Comparison of ENCODE assay signal across 16 cellular contexts in genomic region chr2:59027320-59027719, GRCh38.
DNase-seq lines count a peak whose midpoint lies in the region; ATAC-seq, FAIRE-seq and TF ChIP-seq lines count a peak whose summit lies in the region.
"Had no signal": no experiment of that assay in that cellular context is flagged by ENCODE, and none has a peak within 500 bp of the region (broad histone marks: within the 10 kb centered on the region; RNA-seq: fewer than 3 reads in every experiment).

No MANE protein-coding gene starts in this region.

- H3K27ac ChIP-seq in GM12878 (ENCODE audit: control insufficient read depth, insufficient read depth), result no peak overlapping the region
- H3K27ac ChIP-seq: BLaER1 treated with 17β-estradiol and CSF1 and Interleukin-3, amounts not matched to agents 10 nM and 100 nM; GM23248 had no signal

- SMC1A ChIA-PET in GM12878 (lab: Charles Lee; ENCODE audit: uncharacterized antibody, unreplicated experiment), result interaction anchor here (0.6 kb wide), 1 partner anchor 1120 kb away, joined by 3 read pairs; no protein-coding TSS in a partner anchor

- H3K27me3 ChIP-seq in GM12878 (replicated peaks in 1 of 2; ENCODE audit: control insufficient read depth in 2 of 2, insufficient read depth in 2 of 2, low read length in 1 of 2), result 0 out of 4 replicates have a peak, but pooled peaks cover 0 to 2% of the 10 kb centered on the region in 2 experiments
- H3K27me3 ChIP-seq: BLaER1 treated with 17β-estradiol and CSF1 and Interleukin-3, amounts not matched to agents 10 nM and 100 nM had no signal

- H4K20me1 ChIP-seq in GM12878 (ENCODE audit: control insufficient read depth, insufficient read depth), result no peaks in the 10 kb centered on the region
- H4K20me1 ChIP-seq: BLaER1 treated with 17β-estradiol and CSF1 and Interleukin-3, amounts not matched to agents 10 nM and 100 nM had no signal

- no peak overlapping the region for H3K9ac ChIP-seq in GM12878 (ENCODE audit: control insufficient read depth, insufficient read depth, low read length)
- H3K9ac ChIP-seq: BLaER1 treated with 17β-estradiol and CSF1 and Interleukin-3, amounts not matched to agents 10 nM and 100 nM; GM23248 had no signal

- H3K4me3 ChIP-seq in GM12878, result no peak overlapping the region
- H3K4me3 ChIP-seq: BLaER1 treated with 17β-estradiol and CSF1 and Interleukin-3, amounts not matched to agents 10 nM and 100 nM; GM23248 had no signal

- no peaks in the 10 kb centered on the region for H3K9me3 ChIP-seq in GM12878 (replicated peaks; ENCODE audit: control insufficient read depth, insufficient read depth, low read length)
- H3K9me3 ChIP-seq: BLaER1 treated with 17β-estradiol and CSF1 and Interleukin-3, amounts not matched to agents 10 nM and 100 nM had no signal

- no peak overlapping the region for H3K4me2 ChIP-seq in GM12878 (ENCODE audit: control insufficient read depth, insufficient read depth)
- H3K4me2 ChIP-seq: BLaER1 treated with 17β-estradiol and CSF1 and Interleukin-3, amounts not matched to agents 10 nM and 100 nM had no signal

- TF ChIP-seq RAD21 in GM12878 (IDR thresholded peaks at IDR 0.05; ENCODE audit: insufficient read depth, low read depth, low read length), result no peak

- ATAC-seq in GM18870 (IDR thresholded peaks at IDR 0.05; ENCODE audit: unreplicated experiment) (peak; percentile 64), HG03175 (IDR thresholded peaks at IDR 0.05; ENCODE audit: unreplicated experiment) (peak; percentile 56), GM12878 (peak; percentile 48), GM18520 (IDR thresholded peaks at IDR 0.05; ENCODE audit: unreplicated experiment) (no peak), HG03520 (IDR thresholded peaks at IDR 0.05; ENCODE audit: unreplicated experiment) (no peak)
- ATAC-seq: CD8-positive, alpha-beta T cell had no signal

- H3K79me2 ChIP-seq in GM12878 (ENCODE audit: control insufficient read depth, insufficient read depth, low read length), result no peaks in the 10 kb centered on the region

- RAD21 ChIA-PET in GM12878 (lab: Charles Lee; ENCODE audit: unreplicated experiment), result interaction anchor here (2.4 kb wide), 1 partner anchor 1522 kb away, joined by 15 read pairs; no protein-coding TSS in a partner anchor

- BruUV-seq in GM12878 (replicated peaks; lab: Mats Ljungman, UMichigan), result no TSS peak

- in situ Hi-C loops in GM12878 (cut with MboI), result loop anchor here (10.0 kb wide), 1 partner anchor 1537 kb away; no protein-coding TSS in a partner anchor

- no peaks in the 10 kb centered on the region for H3K36me3 ChIP-seq in GM12878 (ENCODE audit: control insufficient read depth in 2 of 2, insufficient read depth in 2 of 2, low read length in 1 of 2)
- H3K36me3 ChIP-seq: BLaER1 treated with 17β-estradiol and CSF1 and Interleukin-3, amounts not matched to agents 10 nM and 100 nM had no signal

- no peak for FAIRE-seq in GM12878 (lab: Jason Lieb, UNC)
- FAIRE-seq: GM12891, H54 had no signal

- intact Hi-C loops in GM12878 (cut with micrococcal nuclease; ENCODE audit: unreplicated experiment), result loop anchor here (5.0 to 10.0 kb wide), 3 partner anchors 150 to 1555 kb away; partner anchors contain the start of gene BCL11A

- TF ChIP-seq EP300 in GM12878 (IDR thresholded peaks at IDR 0.05; ENCODE audit: borderline replicate concordance in 1 of 2, control insufficient read depth in 1 of 2, low read depth in 2 of 2, low read length in 2 of 2), result no peak

- no peaks in the 10 kb centered on the region for H3K4me1 ChIP-seq in GM12878 (ENCODE audit: control insufficient read depth, insufficient read depth, low read length)
- H3K4me1 ChIP-seq: BLaER1 treated with 17β-estradiol and CSF1 and Interleukin-3, amounts not matched to agents 10 nM and 100 nM had no signal

- no peak overlapping the region for H2AFZ ChIP-seq in GM12878 (ENCODE audit: control insufficient read depth, low read depth, low read length)
- H2AFZ ChIP-seq: GM23248 had no signal

- DNase-seq in GM12878 (ENCODE audit: low read depth, low spot score) (no peak), DMS79 (lab: John Stamatoyannopoulos, UW) (no peak)
- DNase-seq: Calu3; CD8-positive, alpha-beta T cell; DND-41; EL; GM23248; HCEC 1CT; KG1 had no signal

- CTCF ChIA-PET in GM12878 (lab: Yijun Ruan, JAX), result interaction anchor here (1.6 to 3.1 kb wide), 3 partner anchors 12 to 1523 kb away, joined by 7 to 19 read pairs (median 12); no protein-coding TSS in a partner anchor

- no peak for TF ChIP-seq CTCF in GM12878 (IDR thresholded peaks at IDR 0.05 in 2 of 3, conservative IDR thresholded peaks at IDR 0.05 in 1 of 3; ENCODE audit: control insufficient read depth in 2 of 3, extremely low read depth in 1 of 3, insufficient read depth in 1 of 3, low read depth in 3 of 3, low read length in 3 of 3)

- TF ChIP-seq POLR2A in GM12878 (IDR thresholded peaks at IDR 0.05; ENCODE audit: low read depth, low read length), result no peak

- POLR2A ChIA-PET in GM12878 (lab: Charles Lee), result no interaction called here

- WGBS in GM12878 (ENCODE audit: insufficient coverage, insufficient replicate concordance, low lambda C conversion rate, missing lambda C conversion rate), result 34% methylated on average over 4 of the region's 4 CpGs

TF ChIP-seq in GM12878, 131 proteins besides CTCF, POLR2A, EP300 and RAD21:
- TF ChIP-seq ZBED1 (IDR thresholded peaks at IDR 0.05; ENCODE audit: borderline replicate concordance) (no peak), NR2F1 (conservative IDR thresholded peaks at IDR 0.05) (no peak), PML (IDR thresholded peaks at IDR 0.05; ENCODE audit: low read length) (no peak), IRF5 (IDR thresholded peaks at IDR 0.05; ENCODE audit: borderline replicate concordance) (no peak), MTA3 (IDR thresholded peaks at IDR 0.05; ENCODE audit: borderline replicate concordance, low read length) (no peak), FOS (IDR thresholded peaks at IDR 0.05; ENCODE audit: borderline replicate concordance, extremely low read depth, insufficient read length) (no peak), BCL3 (IDR thresholded peaks at IDR 0.05; ENCODE audit: borderline replicate concordance, insufficient read depth, low read depth, low read length, poor library complexity, severe bottlenecking) (no peak), ELK1 (IDR thresholded peaks at IDR 0.05; ENCODE audit: low read depth, low read length) (no peak), ZBTB11 (CRISPR knock-in tag; IDR thresholded peaks at IDR 0.05) (no peak)

Comparison
In these comparisons a context has a peak if more than half of its experiments do, and no peak if none do; other contexts are left out.
1. ATAC-seq: peak in GM18870 (single experiment), HG03175 (single experiment) and GM12878 (single experiment); none in GM18520 (single experiment) and HG03520 (single experiment).